ENCODE assay signal across 2 cellular contexts in genomic region chr10:110916554-110917346, GRCh38.
TF ChIP-seq lines count a peak whose summit lies in the region.

No MANE protein-coding gene starts in this region.

TF ChIP-seq in endothelial cell of umbilical vein, 7 proteins besides CTCF, POLR2A, EP300 and RAD21 (continued from another document):
- no peak for TF ChIP-seq POLR2AphosphoS5 (IDR thresholded peaks at IDR 0.05; ENCODE audit: insufficient read depth, low read depth, low read length)
- TF ChIP-seq FOS (IDR thresholded peaks at IDR 0.05; ENCODE audit: borderline replicate concordance, insufficient read depth, low read length) = no peak
- no peak for TF ChIP-seq MAX (IDR thresholded peaks at IDR 0.05; ENCODE audit: insufficient read depth, insufficient read length)
- no peak for TF ChIP-seq JUN (IDR thresholded peaks at IDR 0.05; ENCODE audit: borderline replicate concordance, insufficient read depth, insufficient read length, low read depth)
- TF ChIP-seq EZH2 (IDR thresholded peaks at IDR 0.05; ENCODE audit: borderline replicate concordance, low read depth, low read length, severe bottlenecking) = no peak
- no peak for TF ChIP-seq GATA2 (IDR thresholded peaks at IDR 0.05; ENCODE audit: insufficient read depth, insufficient read length, low read depth, low read length)

TF ChIP-seq in GM12891, 5 proteins besides CTCF, POLR2A, EP300 and RAD21:
- no peak for TF ChIP-seq POLR2AphosphoS5 (IDR thresholded peaks at IDR 0.05; ENCODE audit: low read depth, low read length)
- no peak for TF ChIP-seq SPI1 (IDR thresholded peaks at IDR 0.05; ENCODE audit: low read depth, low read length)
- no peak for TF ChIP-seq POU2F2 (IDR thresholded peaks at IDR 0.05; ENCODE audit: low read depth, low read length)
- no peak for TF ChIP-seq PAX5 (IDR thresholded peaks at IDR 0.05; ENCODE audit: insufficient read depth, low read length, severe bottlenecking)
- TF ChIP-seq TAF1 (IDR thresholded peaks at IDR 0.05; ENCODE audit: low read depth, low read length) = no peak
TF ChIP-seq in GM12891: peak in this region for 0.
